ENCODE assay signal across 1 cellular context in genomic region chr12:53159195-53159834, GRCh38.
TF ChIP-seq lines count a peak whose summit lies in the region.

No MANE protein-coding gene starts in this region.

TF ChIP-seq in HepG2, 621 proteins besides CTCF, POLR2A, EP300 and RAD21 (continued from another document and continues in another):
- TF ChIP-seq ATF3 (CRISPR knock-in tag; IDR thresholded peaks at IDR 0.05) (peak; percentile 73), MXI1 (IDR thresholded peaks at IDR 0.05; ENCODE audit: borderline replicate concordance, low read depth, low read length) (peak; percentile 15; the same call in 1 of the 3 replicates), HMGXB4 (CRISPR knock-in tag; IDR thresholded peaks at IDR 0.05; ENCODE audit: borderline replicate concordance in 1 of 2, low read depth in 1 of 2) (peak; percentile 75 to 87), ATF7-NPFF (CRISPR knock-in tag; IDR thresholded peaks at IDR 0.05; ENCODE audit: low read depth) (no peak), TFE3 (CRISPR knock-in tag; IDR thresholded peaks at IDR 0.05) (peak; percentile 35; the same call in 1 of the 2 replicates), UBTF (CRISPR knock-in tag; IDR thresholded peaks at IDR 0.05) (0 out of 2 replicates have a peak, but pooled peaks have one; percentile 40), ZNF318 (CRISPR knock-in tag; IDR thresholded peaks at IDR 0.05) (0 out of 2 replicates have a peak, but pooled peaks have one; percentile 72), NONO (IDR thresholded peaks at IDR 0.05) (no peak), NONO (CRISPR knock-in tag; conservative IDR thresholded peaks at IDR 0.05) (peak; percentile 60), MTF2 (CRISPR knock-in tag; IDR thresholded peaks at IDR 0.05; ENCODE audit: borderline replicate concordance) (no peak), ZNF317 (CRISPR knock-in tag; IDR thresholded peaks at IDR 0.05) (no peak), ZMYM4 (CRISPR knock-in tag; IDR thresholded peaks at IDR 0.05) (peak; percentile 49; the same call in 1 of the 2 replicates), GMEB1 (CRISPR knock-in tag; IDR thresholded peaks at IDR 0.05; ENCODE audit: borderline replicate concordance) (peak; percentile 16; the same call in 1 of the 2 replicates), STAG1 (CRISPR knock-in tag; IDR thresholded peaks at IDR 0.05) (peak; percentile 88), KDM2A (CRISPR knock-in tag; IDR thresholded peaks at IDR 0.05; ENCODE audit: borderline replicate concordance, low read depth) (peak; percentile 63; the same call in 1 of the 2 replicates), ZBTB33 (CRISPR knock-in tag; IDR thresholded peaks at IDR 0.05) (peak; percentile 72), ZNF619 (CRISPR knock-in tag; IDR thresholded peaks at IDR 0.05) (0 out of 2 replicates have a peak, but pooled peaks have one; percentile 55), ZNF350 (CRISPR knock-in tag; IDR thresholded peaks at IDR 0.05; ENCODE audit: borderline replicate concordance, low read depth) (peak; percentile 48; the same call in 1 of the 2 replicates), NR2C2 (CRISPR knock-in tag; IDR thresholded peaks at IDR 0.05; ENCODE audit: borderline replicate concordance) (peak; percentile 52; the same call in 1 of the 2 replicates), ZNF550 (CRISPR knock-in tag; IDR thresholded peaks at IDR 0.05; ENCODE audit: borderline replicate concordance) (no peak), HOMEZ (CRISPR knock-in tag; IDR thresholded peaks at IDR 0.05; ENCODE audit: low read depth) (no peak; the same call in 1 of the 2 replicates), ZNF205 (CRISPR knock-in tag; IDR thresholded peaks at IDR 0.05) (peak; percentile 46; the same call in 1 of the 2 replicates), BRF2 (CRISPR knock-in tag; IDR thresholded peaks at IDR 0.05) (no peak), ZNF224 (CRISPR knock-in tag; IDR thresholded peaks at IDR 0.05) (no peak), MEIS2 (CRISPR knock-in tag; IDR thresholded peaks at IDR 0.05) (peak; percentile 25; the same call in 1 of the 2 replicates), CBX5 (CRISPR knock-in tag; IDR thresholded peaks at IDR 0.05; ENCODE audit: borderline replicate concordance) (peak; percentile 68; the same call in 1 of the 2 replicates), ZSCAN29 (CRISPR knock-in tag; conservative IDR thresholded peaks at IDR 0.05) (0 out of 2 replicates have a peak, but pooled peaks have one; percentile 32), NFKBIZ (CRISPR knock-in tag; IDR thresholded peaks at IDR 0.05) (no peak)
